1 cellular context compared by ENCODE assay signal in the genomic region with DNA sequence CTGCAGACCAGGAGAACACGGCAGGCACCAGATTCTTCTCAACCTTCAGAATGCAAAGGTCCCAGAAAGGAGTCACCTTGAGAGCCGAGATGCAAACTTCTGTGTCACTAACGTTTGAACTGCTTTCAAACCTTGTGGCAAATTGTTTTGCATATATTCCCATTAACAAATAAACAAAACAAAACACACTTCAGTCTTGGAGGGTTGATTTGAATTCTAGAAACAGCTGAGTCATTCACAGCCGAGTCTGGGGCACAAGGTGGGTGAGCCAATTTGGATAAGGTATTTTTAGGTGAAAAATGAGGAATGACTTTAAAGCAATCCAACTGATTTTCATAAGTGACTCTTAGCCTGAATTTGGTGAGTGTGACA.
TF ChIP-seq lines count a peak whose summit lies in the region.

No MANE protein-coding gene starts in this region.

TF ChIP-seq in GM23338, 12 proteins besides CTCF, POLR2A, EP300 and RAD21 (continued from another document):
- TF ChIP-seq, protein P1, sequence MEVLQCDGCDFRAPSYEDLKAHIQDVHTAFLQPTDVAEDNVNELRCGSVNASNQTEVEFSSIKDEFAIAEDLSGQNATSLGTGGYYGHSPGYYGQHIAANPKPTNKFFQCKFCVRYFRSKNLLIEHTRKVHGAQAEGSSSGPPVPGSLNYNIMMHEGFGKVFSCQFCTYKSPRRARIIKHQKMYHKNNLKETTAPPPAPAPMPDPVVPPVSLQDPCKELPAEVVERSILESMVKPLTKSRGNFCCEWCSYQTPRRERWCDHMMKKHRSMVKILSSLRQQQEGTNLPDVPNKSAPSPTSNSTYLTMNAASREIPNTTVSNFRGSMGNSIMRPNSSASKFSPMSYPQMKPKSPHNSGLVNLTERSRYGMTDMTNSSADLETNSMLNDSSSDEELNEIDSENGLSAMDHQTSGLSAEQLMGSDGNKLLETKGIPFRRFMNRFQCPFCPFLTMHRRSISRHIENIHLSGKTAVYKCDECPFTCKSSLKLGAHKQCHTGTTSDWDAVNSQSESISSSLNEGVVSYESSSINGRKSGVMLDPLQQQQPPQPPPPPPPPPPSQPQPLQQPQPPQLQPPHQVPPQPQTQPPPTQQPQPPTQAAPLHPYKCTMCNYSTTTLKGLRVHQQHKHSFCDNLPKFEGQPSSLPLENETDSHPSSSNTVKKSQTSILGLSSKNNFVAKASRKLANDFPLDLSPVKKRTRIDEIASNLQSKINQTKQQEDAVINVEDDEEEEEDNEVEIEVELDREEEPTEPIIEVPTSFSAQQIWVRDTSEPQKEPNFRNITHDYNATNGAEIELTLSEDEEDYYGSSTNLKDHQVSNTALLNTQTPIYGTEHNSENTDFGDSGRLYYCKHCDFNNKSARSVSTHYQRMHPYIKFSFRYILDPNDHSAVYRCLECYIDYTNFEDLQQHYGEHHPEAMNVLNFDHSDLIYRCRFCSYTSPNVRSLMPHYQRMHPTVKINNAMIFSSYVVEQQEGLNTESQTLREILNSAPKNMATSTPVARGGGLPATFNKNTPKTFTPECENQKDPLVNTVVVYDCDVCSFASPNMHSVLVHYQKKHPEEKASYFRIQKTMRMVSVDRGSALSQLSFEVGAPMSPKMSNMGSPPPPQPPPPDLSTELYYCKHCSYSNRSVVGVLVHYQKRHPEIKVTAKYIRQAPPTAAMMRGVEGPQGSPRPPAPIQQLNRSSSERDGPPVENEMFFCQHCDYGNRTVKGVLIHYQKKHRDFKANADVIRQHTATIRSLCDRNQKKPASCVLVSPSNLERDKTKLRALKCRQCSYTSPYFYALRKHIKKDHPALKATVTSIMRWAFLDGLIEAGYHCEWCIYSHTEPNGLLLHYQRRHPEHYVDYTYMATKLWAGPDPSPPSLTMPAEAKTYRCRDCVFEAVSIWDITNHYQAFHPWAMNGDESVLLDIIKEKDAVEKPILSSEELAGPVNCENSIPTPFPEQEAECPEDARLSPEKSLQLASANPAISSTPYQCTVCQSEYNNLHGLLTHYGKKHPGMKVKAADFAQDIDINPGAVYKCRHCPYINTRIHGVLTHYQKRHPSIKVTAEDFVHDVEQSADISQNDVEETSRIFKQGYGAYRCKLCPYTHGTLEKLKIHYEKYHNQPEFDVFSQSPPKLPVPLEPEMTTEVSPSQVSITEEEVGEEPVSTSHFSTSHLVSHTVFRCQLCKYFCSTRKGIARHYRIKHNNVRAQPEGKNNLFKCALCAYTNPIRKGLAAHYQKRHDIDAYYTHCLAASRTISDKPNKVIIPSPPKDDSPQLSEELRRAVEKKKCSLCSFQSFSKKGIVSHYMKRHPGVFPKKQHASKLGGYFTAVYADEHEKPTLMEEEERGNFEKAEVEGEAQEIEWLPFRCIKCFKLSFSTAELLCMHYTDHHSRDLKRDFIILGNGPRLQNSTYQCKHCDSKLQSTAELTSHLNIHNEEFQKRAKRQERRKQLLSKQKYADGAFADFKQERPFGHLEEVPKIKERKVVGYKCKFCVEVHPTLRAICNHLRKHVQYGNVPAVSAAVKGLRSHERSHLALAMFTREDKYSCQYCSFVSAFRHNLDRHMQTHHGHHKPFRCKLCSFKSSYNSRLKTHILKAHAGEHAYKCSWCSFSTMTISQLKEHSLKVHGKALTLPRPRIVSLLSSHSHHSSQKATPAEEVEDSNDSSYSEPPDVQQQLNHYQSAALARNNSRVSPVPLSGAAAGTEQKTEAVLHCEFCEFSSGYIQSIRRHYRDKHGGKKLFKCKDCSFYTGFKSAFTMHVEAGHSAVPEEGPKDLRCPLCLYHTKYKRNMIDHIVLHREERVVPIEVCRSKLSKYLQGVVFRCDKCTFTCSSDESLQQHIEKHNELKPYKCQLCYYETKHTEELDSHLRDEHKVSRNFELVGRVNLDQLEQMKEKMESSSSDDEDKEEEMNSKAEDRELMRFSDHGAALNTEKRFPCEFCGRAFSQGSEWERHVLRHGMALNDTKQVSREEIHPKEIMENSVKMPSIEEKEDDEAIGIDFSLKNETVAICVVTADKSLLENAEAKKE (CRISPR knock-in tag; IDR thresholded peaks at IDR 0.05): no peak
- TF ChIP-seq ZNF331 (CRISPR knock-in tag; IDR thresholded peaks at IDR 0.05; ENCODE audit: low read depth) (no peak), EZH2phosphoT487 (IDR thresholded peaks at IDR 0.05; ENCODE audit: unreplicated experiment) (no peak), ZNF114 (CRISPR knock-in tag; IDR thresholded peaks at IDR 0.05) (no peak), NANOG (IDR thresholded peaks at IDR 0.05; ENCODE audit: borderline replicate concordance) (no peak), EZH2 (IDR thresholded peaks at IDR 0.05; ENCODE audit: low read depth, unreplicated experiment) (no peak), CREB1 (CRISPR knock-in tag; IDR thresholded peaks at IDR 0.05; ENCODE audit: low read depth) (no peak), JUNB (IDR thresholded peaks at IDR 0.05; ENCODE audit: unreplicated experiment) (no peak), POLR2AphosphoS5 (IDR thresholded peaks at IDR 0.05; ENCODE audit: low read depth) (no peak), STAT1 (IDR thresholded peaks at IDR 0.05; ENCODE audit: unreplicated experiment) (no peak)
- TF ChIP-seq, protein P2, sequence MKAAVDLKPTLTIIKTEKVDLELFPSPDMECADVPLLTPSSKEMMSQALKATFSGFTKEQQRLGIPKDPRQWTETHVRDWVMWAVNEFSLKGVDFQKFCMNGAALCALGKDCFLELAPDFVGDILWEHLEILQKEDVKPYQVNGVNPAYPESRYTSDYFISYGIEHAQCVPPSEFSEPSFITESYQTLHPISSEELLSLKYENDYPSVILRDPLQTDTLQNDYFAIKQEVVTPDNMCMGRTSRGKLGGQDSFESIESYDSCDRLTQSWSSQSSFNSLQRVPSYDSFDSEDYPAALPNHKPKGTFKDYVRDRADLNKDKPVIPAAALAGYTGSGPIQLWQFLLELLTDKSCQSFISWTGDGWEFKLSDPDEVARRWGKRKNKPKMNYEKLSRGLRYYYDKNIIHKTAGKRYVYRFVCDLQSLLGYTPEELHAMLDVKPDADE (IDR thresholded peaks at IDR 0.05): no peak
